ENCODE assay signal across 8 cellular contexts in the genomic region with DNA sequence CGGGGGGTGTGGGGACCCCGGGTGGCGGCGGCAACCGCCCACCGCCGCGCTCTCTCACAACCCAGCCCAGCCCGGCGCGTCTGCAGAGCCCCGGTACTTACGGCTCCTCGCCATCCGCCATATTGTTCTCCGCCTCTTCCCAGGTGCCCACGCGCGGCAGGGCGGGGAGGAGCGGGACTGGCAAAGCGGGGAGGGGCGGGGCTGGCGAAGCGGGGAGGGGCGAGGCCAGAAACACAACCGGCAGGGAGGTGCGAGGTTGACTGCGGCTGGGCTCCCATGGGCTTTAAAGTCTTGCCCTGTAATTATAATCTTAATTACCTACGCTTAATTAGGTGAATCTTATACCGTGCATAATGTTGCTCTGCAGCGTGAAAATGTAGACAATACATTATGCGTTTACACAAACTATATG. TPM values are rescaled to one million over a fixed set of nuclear protein-coding genes. Genes with fewer than 3 reads are reported as not detected.
A peak's percentile ranks its signal among the peaks of the same experiment; 100 is the strongest.
DNase-seq lines count a peak whose midpoint lies in the region; ATAC-seq and TF ChIP-seq lines count a peak whose summit lies in the region.

A gene (minus strand): TSS at position 133 of the 412 bp plus-strand sequence. CDS start 12 bp downstream, at position 121.

- peak within 1 kb of the TSS; percentile 68 for H3K4me3 ChIP-seq in HEK293 (ENCODE audit: low read depth, low read length)
- H3K4me3 ChIP-seq in osteoblast (ENCODE audit: insufficient read depth, low read length), result peak within 1 kb of the TSS; percentile 88
- peak within 1 kb of the TSS; percentile 93 to 97 for H3K4me3 ChIP-seq in testis

- no peaks in the 10 kb centered on the region for H3K27me3 ChIP-seq in osteoblast (ENCODE audit: insufficient read depth, low read length)
- no peaks in the 10 kb centered on the region for H3K27me3 ChIP-seq in testis

- H3K9me3 ChIP-seq in HEK293 (ENCODE audit: control insufficient read depth, insufficient read depth, low read depth, low read length) (no peaks in the 10 kb centered on the region), osteoblast (ENCODE audit: low read depth, low read length) (no peaks in the 10 kb centered on the region), testis (no peaks in the 10 kb centered on the region)

- CTCF ChIA-PET in HEK293 (lab: Yijun Ruan, JAX), result interaction anchor here (0.7 kb wide), 1 partner anchor 1731 kb away, joined by 3 read pairs; no protein-coding TSS in a partner anchor

- H4K20me1 ChIP-seq in osteoblast (ENCODE audit: insufficient read depth, low read length), result peaks cover 3% of the 10 kb centered on the region

- H3K79me2 ChIP-seq in osteoblast (ENCODE audit: insufficient read depth, low read length), result peaks cover 49% of the 10 kb centered on the region

- peaks cover 7% of the 10 kb centered on the region for H3K4me1 ChIP-seq in HEK293 (ENCODE audit: control insufficient read depth, insufficient read depth, low read length)
- peaks cover 50% of the 10 kb centered on the region for H3K4me1 ChIP-seq in osteoblast (ENCODE audit: insufficient read depth, low read length)
- peaks cover 27% of the 10 kb centered on the region for H3K4me1 ChIP-seq in testis

- peak within 1 kb of the TSS; percentile 94 for H3K4me3 Mint-ChIP-seq in glutamatergic neuron (ENCODE audit: unreplicated experiment)

- intact Hi-C loops in testis (cut with DNase I; ENCODE audit: low total_unique reads), result no loop called here

- H3K4me1 Mint-ChIP-seq in glutamatergic neuron (ENCODE audit: low read depth, unreplicated experiment), result peaks cover 25% of the 10 kb centered on the region

- peak; percentile 80 for DNase-seq in GDM1 (lab: John Stamatoyannopoulos, UW)
- peak; percentile 83 for DNase-seq in NAMALWA (ENCODE audit: low spot score)
- peak; percentile 84 for DNase-seq in SKM-1 treated with dmso at 0.1 percent for 144 hours (lab: John Stamatoyannopoulos, UW; ENCODE audit: unreplicated experiment)
- peak; percentile 82 to 86 for DNase-seq in activated naive CD4-positive, alpha-beta T cell treated with anti-CD3 and anti-CD28 coated beads, Interleukin-2, amount 50 U/mL, for 72 hours (ENCODE audit: low spot score in 2 of 2)
- peak; percentile 94 for DNase-seq in glutamatergic neuron
- DNase-seq in osteoblast (ENCODE audit: insufficient read length, low spot score, missing footprints), result peak; percentile 93
- DNase-seq in testis, result peak; percentile 96

- ATAC-seq in activated naive CD4-positive, alpha-beta T cell treated with anti-CD3 and anti-CD28 coated beads, Interleukin-2, amount 50 U/mL, for 72 hours, result peak; percentile 55 to 63

- no peaks in the 10 kb centered on the region for H3K9me3 Mint-ChIP-seq in activated naive CD4-positive, alpha-beta T cell treated with anti-CD3 and anti-CD28 coated beads, Interleukin-2, amount 50 U/mL, for 72 hours
- H3K9me3 Mint-ChIP-seq in glutamatergic neuron (ENCODE audit: unreplicated experiment), result peaks cover 7% of the 10 kb centered on the region

- peaks cover 2% of the 10 kb centered on the region for H3K27me3 Mint-ChIP-seq in glutamatergic neuron (ENCODE audit: unreplicated experiment)

- 0 to 1% methylated on average over 21 to 33 of the region's 33 CpGs for WGBS in testis, 2 donors

- no peak for TF ChIP-seq POLR2A in testis (IDR thresholded peaks at IDR 0.05)

- TF ChIP-seq CTCF in HEK293 (tag by site-specific recombination; IDR thresholded peaks at IDR 0.05) (no peak), glutamatergic neuron (IDR thresholded peaks at IDR 0.05; ENCODE audit: partially characterized antibody, unreplicated experiment) (no peak), osteoblast (IDR thresholded peaks at IDR 0.05; ENCODE audit: extremely low read depth, low read depth, low read length) (no peak), testis (IDR thresholded peaks at IDR 0.05) (no peak)

- POLR2A ChIA-PET in HEK293 (lab: Yijun Ruan, JAX), result no interaction called here

- H2AFZ ChIP-seq in osteoblast (ENCODE audit: low read length), result peak within 1 kb of the TSS; percentile 61

- H3K27ac ChIP-seq in HEK293 (ENCODE audit: extremely low read depth, low read depth, low read length) (peak within 1 kb of the TSS; percentile 58; the same call in 1 of the 2 replicates), osteoblast (ENCODE audit: low read depth, low read length) (peak within 1 kb of the TSS; percentile 56), testis (peak within 1 kb of the TSS; percentile 87 to 88)

- H3K4me2 ChIP-seq in osteoblast (ENCODE audit: insufficient read depth, low read length), result peak within 1 kb of the TSS; percentile 99

- H3K36me3 ChIP-seq in HEK293 (ENCODE audit: control insufficient read depth in 2 of 2, insufficient read depth in 1 of 2, low read length in 2 of 2) (peaks cover 4% of the 10 kb centered on the region in 2 experiments; a peak in 2 of 3 replicates), osteoblast (ENCODE audit: insufficient read depth, low read length) (peaks cover 4% of the 10 kb centered on the region), testis (ENCODE audit: low read depth, missing control alignments) (no peaks in the 10 kb centered on the region)

- peaks cover 16 to 35% of the 10 kb centered on the region in 2 donors for H3K36me3 Mint-ChIP-seq in activated naive CD4-positive, alpha-beta T cell treated with anti-CD3 and anti-CD28 coated beads, Interleukin-2, amount 50 U/mL, for 72 hours
- no peaks in the 10 kb centered on the region for H3K36me3 Mint-ChIP-seq in glutamatergic neuron (ENCODE audit: unreplicated experiment)

- peak within 1 kb of the TSS; percentile 70 to 99 for H3K27ac Mint-ChIP-seq in activated naive CD4-positive, alpha-beta T cell treated with anti-CD3 and anti-CD28 coated beads, Interleukin-2, amount 50 U/mL, for 72 hours
- H3K27ac Mint-ChIP-seq in glutamatergic neuron (ENCODE audit: unreplicated experiment), result peak within 1 kb of the TSS; percentile 86

TF ChIP-seq in HEK293, 187 proteins besides CTCF, POLR2A, EP300 and RAD21 (continues in another document):
- peak; percentile 36 for TF ChIP-seq SP3 (tag by site-specific recombination; IDR thresholded peaks at IDR 0.05)
- TF ChIP-seq PRDM1 (tag by site-specific recombination; IDR thresholded peaks at IDR 0.05), result no peak
- no peak for TF ChIP-seq GLIS1 (tag by site-specific recombination; IDR thresholded peaks at IDR 0.05)
- peak; percentile 58; the same call in 1 of the 2 replicates for TF ChIP-seq SP7 (tag by site-specific recombination; IDR thresholded peaks at IDR 0.05)
- peak; percentile 84 for TF ChIP-seq ZNF341 (tag by site-specific recombination; IDR thresholded peaks at IDR 0.05; ENCODE audit: low read depth)
- no peak for TF ChIP-seq ZNF560 (tag by site-specific recombination; IDR thresholded peaks at IDR 0.05; ENCODE audit: borderline replicate concordance)
- peak; percentile 31; the same call in 1 of the 2 replicates for TF ChIP-seq KLF9 (tag by site-specific recombination; IDR thresholded peaks at IDR 0.05; ENCODE audit: low read depth)
- 0 out of 2 replicates have a peak, but pooled peaks have one; percentile 19 for TF ChIP-seq SP2 (tag by site-specific recombination; IDR thresholded peaks at IDR 0.05)
- peak; percentile 61; the same call in 1 of the 2 replicates for TF ChIP-seq ZNF76 (tag by site-specific recombination; IDR thresholded peaks at IDR 0.05; ENCODE audit: borderline replicate concordance, low read depth)
- TF ChIP-seq, protein P1, sequence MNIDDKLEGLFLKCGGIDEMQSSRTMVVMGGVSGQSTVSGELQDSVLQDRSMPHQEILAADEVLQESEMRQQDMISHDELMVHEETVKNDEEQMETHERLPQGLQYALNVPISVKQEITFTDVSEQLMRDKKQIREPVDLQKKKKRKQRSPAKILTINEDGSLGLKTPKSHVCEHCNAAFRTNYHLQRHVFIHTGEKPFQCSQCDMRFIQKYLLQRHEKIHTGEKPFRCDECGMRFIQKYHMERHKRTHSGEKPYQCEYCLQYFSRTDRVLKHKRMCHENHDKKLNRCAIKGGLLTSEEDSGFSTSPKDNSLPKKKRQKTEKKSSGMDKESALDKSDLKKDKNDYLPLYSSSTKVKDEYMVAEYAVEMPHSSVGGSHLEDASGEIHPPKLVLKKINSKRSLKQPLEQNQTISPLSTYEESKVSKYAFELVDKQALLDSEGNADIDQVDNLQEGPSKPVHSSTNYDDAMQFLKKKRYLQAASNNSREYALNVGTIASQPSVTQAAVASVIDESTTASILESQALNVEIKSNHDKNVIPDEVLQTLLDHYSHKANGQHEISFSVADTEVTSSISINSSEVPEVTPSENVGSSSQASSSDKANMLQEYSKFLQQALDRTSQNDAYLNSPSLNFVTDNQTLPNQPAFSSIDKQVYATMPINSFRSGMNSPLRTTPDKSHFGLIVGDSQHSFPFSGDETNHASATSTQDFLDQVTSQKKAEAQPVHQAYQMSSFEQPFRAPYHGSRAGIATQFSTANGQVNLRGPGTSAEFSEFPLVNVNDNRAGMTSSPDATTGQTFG (tag by site-specific recombination; IDR thresholded peaks at IDR 0.05; ENCODE audit: borderline replicate concordance), result no peak
- no peak for TF ChIP-seq ZNF670 (tag by site-specific recombination; IDR thresholded peaks at IDR 0.05; ENCODE audit: low read depth)
- no peak for TF ChIP-seq OSR2 (tag by site-specific recombination; IDR thresholded peaks at IDR 0.05)
- no peak for TF ChIP-seq ZNF155 (tag by site-specific recombination; IDR thresholded peaks at IDR 0.05)
- TF ChIP-seq ZNF747 (tag by site-specific recombination; IDR thresholded peaks at IDR 0.05), result no peak
- TF ChIP-seq, protein P2, sequence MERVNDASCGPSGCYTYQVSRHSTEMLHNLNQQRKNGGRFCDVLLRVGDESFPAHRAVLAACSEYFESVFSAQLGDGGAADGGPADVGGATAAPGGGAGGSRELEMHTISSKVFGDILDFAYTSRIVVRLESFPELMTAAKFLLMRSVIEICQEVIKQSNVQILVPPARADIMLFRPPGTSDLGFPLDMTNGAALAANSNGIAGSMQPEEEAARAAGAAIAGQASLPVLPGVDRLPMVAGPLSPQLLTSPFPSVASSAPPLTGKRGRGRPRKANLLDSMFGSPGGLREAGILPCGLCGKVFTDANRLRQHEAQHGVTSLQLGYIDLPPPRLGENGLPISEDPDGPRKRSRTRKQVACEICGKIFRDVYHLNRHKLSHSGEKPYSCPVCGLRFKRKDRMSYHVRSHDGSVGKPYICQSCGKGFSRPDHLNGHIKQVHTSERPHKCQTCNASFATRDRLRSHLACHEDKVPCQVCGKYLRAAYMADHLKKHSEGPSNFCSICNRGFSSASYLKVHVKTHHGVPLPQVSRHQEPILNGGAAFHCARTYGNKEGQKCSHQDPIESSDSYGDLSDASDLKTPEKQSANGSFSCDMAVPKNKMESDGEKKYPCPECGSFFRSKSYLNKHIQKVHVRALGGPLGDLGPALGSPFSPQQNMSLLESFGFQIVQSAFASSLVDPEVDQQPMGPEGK (tag by site-specific recombination; IDR thresholded peaks at IDR 0.05), result peak; percentile 25; the same call in 1 of the 2 replicates
- no peak for TF ChIP-seq ZNF510 (tag by site-specific recombination; IDR thresholded peaks at IDR 0.05; ENCODE audit: insufficient replicate concordance)

RNA-seq across cellular contexts. Expression of the gene that starts here (rescaled TPM):
- 10 to 100 TPM; 79.6 to 89.3 TPM for total RNA-seq in activated naive CD4-positive, alpha-beta T cell treated with anti-CD3 and anti-CD28 coated beads, Interleukin-2, amount 50 U/mL, for 72 hours
- total RNA-seq in glutamatergic neuron (ENCODE audit: unreplicated experiment), result 68.6 TPM
- total RNA-seq in osteoblast, result 77.1 and 78.1 TPM in 2 replicates
- total RNA-seq in testis, result 10 to 100 TPM; 43.1 to 56.2 TPM
- 39.8 TPM for polyA plus RNA-seq in testis (ENCODE audit: insufficient read depth, low read depth, low replicate concordance)

Comparison
In these comparisons a context has a peak if more than half of its experiments do, and no peak if none do; other contexts are left out.
1. Peak in every context shown above with its lines: DNase-seq, ATAC-seq, H3K4me3 ChIP-seq and H3K27ac ChIP-seq.